ENCODE assay signal across 1 cellular context in genomic region chr17:15412606-15413005, GRCh38.
TF ChIP-seq lines count a peak whose summit lies in the region.

No MANE protein-coding gene starts in this region.

TF ChIP-seq in IMR-90, 13 proteins besides CTCF, POLR2A, EP300 and RAD21 (continued from another document):
- TF ChIP-seq FOS (IDR thresholded peaks at IDR 0.05; ENCODE audit: low read depth, low read length) (no peak), MAFK (IDR thresholded peaks at IDR 0.05; ENCODE audit: low read depth, low read length) (no peak), MXI1 (IDR thresholded peaks at IDR 0.05; ENCODE audit: borderline replicate concordance, low read depth, low read length) (no peak), NFE2L2 (IDR thresholded peaks at IDR 0.05; ENCODE audit: low read depth, low read length) (no peak), CEBPB (IDR thresholded peaks at IDR 0.05; ENCODE audit: low read depth, low read length) (no peak), MAZ (IDR thresholded peaks at IDR 0.05; ENCODE audit: borderline replicate concordance, low read depth, low read length) (no peak), SMC3 (IDR thresholded peaks at IDR 0.05; ENCODE audit: low read depth, low read length) (no peak), ELK1 (IDR thresholded peaks at IDR 0.05; ENCODE audit: borderline replicate concordance, low read depth, low read length) (no peak), RFX5 (IDR thresholded peaks at IDR 0.05; ENCODE audit: low read depth, low read length) (no peak)
